Comparison of ENCODE assay signal across 1 cellular context in the genomic region with DNA sequence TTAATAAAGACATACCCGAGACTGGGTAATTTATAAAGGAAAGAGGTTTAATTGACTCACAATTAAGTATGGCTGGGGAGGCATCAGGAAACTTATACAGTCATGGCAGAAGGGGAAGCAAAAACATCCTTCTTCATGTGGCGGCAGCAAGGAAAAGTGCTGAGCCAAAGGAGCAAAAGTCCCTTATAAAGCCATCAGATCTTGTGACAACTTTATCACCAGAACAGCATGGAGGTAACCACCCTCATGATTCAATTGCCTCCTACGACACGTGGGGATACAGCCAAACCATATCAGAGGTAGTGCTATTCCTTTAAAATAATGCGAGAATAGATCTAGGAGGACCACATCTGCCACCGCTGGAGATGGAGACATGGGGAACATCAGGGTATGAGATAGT.
A peak's percentile ranks its signal among the peaks of the same experiment; 100 is the strongest.
TF ChIP-seq lines count a peak whose summit lies in the region.

No MANE protein-coding gene starts in this region.

TF ChIP-seq in K562, 482 proteins besides CTCF, POLR2A, EP300 and RAD21:
- no peak for TF ChIP-seq ILK (tag; IDR thresholded peaks at IDR 0.05; ENCODE audit: borderline replicate concordance, low read depth)
- TF ChIP-seq L3MBTL2 (IDR thresholded peaks at IDR 0.05), result peak; percentile 32; the same call in 1 of the 2 replicates
- 0 out of 2 replicates have a peak, but pooled peaks have one; percentile 37 for TF ChIP-seq MITF (IDR thresholded peaks at IDR 0.05)
- TF ChIP-seq ZNF766 (CRISPR knock-in tag; conservative IDR thresholded peaks at IDR 0.05), result 0 out of 2 replicates have a peak, but pooled peaks have one; percentile 44
- TF ChIP-seq, protein P1, sequence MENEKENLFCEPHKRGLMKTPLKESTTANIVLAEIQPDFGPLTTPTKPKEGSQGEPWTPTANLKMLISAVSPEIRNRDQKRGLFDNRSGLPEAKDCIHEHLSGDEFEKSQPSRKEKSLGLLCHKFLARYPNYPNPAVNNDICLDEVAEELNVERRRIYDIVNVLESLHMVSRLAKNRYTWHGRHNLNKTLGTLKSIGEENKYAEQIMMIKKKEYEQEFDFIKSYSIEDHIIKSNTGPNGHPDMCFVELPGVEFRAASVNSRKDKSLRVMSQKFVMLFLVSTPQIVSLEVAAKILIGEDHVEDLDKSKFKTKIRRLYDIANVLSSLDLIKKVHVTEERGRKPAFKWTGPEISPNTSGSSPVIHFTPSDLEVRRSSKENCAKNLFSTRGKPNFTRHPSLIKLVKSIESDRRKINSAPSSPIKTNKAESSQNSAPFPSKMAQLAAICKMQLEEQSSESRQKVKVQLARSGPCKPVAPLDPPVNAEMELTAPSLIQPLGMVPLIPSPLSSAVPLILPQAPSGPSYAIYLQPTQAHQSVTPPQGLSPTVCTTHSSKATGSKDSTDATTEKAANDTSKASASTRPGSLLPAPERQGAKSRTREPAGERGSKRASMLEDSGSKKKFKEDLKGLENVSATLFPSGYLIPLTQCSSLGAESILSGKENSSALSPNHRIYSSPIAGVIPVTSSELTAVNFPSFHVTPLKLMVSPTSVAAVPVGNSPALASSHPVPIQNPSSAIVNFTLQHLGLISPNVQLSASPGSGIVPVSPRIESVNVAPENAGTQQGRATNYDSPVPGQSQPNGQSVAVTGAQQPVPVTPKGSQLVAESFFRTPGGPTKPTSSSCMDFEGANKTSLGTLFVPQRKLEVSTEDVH (IDR thresholded peaks at IDR 0.05; ENCODE audit: low read depth, partially characterized antibody), result no peak
- peak; percentile 34; the same call in 1 of the 2 replicates for TF ChIP-seq FOSL1 (tag; conservative IDR thresholded peaks at IDR 0.05)
